Comparison of ENCODE assay signal across 13 cellular contexts in genomic region chr1:58585591-58586151, GRCh38.
DNase-seq lines count a peak whose midpoint lies in the region; TF ChIP-seq lines count a peak whose summit lies in the region.
"Had no signal": no experiment of that assay in that cellular context is flagged by ENCODE, and none has a peak within 500 bp of the region (broad histone marks: within the 10 kb centered on the region; RNA-seq: fewer than 3 reads in every experiment).

No MANE protein-coding gene starts in this region.

- intact Hi-C loops in posterior cingulate gyrus (cut with DNase I): no loop called here

- peak; percentile 67 for DNase-seq in ELR (ENCODE audit: low read depth)
- peak; percentile 66 for DNase-seq in amniotic epithelial cell (ENCODE audit: low read depth)
- DNase-seq in fibroblast of mammary gland (ENCODE audit: low read depth): peak; percentile 50
- DNase-seq in posterior cingulate gyrus: no peak
- DNase-seq in erythroblast (lab: John Stamatoyannopoulos, UW): no peak
- DNase-seq in iPS-NIHi11 (ENCODE audit: low spot score): no peak
- no peak for DNase-seq in D341Med (ENCODE audit: low spot score)
- DNase-seq: amygdala; C1 segment of cervical spinal cord; effector memory CD8-positive, alpha-beta T cell; stimulated activated naive B cell treated with anti-CD40 and anti-IgM and Interleukin-4, amounts not matched to agents 10 μg/mL and 1 μg/mL and 100 μg/mL, for 72 hours had no signal

- no peak overlapping the region for H3K4me3 ChIP-seq in fibroblast of mammary gland (ENCODE audit: control insufficient read depth, low read depth, low read length)
- no peak overlapping the region for H3K4me3 ChIP-seq in skin epidermis

- H3K27ac ChIP-seq in skin epidermis: peak overlapping the region in 13 of 21 experiments; percentile 3 to 85 (median 63)
- H3K27ac ChIP-seq: KMS-11 had no signal

- TF ChIP-seq CTCF in fibroblast of mammary gland (conservative IDR thresholded peaks at IDR 0.05; ENCODE audit: control insufficient read depth, insufficient read depth, low read depth, low read length): no peak

- TF ChIP-seq POLR2A in erythroblast (IDR thresholded peaks at IDR 0.05; ENCODE audit: low read length): no peak

Comparison
In these comparisons a context has a peak if more than half of its experiments do, and no peak if none do; other contexts are left out.
1. DNase-seq: peak in ELR (single experiment), amniotic epithelial cell (single experiment) and fibroblast of mammary gland (single experiment); none in posterior cingulate gyrus (0 of 10), erythroblast (0 of 2), iPS-NIHi11 (single experiment) and D341Med (single experiment).